In the genomic region with DNA sequence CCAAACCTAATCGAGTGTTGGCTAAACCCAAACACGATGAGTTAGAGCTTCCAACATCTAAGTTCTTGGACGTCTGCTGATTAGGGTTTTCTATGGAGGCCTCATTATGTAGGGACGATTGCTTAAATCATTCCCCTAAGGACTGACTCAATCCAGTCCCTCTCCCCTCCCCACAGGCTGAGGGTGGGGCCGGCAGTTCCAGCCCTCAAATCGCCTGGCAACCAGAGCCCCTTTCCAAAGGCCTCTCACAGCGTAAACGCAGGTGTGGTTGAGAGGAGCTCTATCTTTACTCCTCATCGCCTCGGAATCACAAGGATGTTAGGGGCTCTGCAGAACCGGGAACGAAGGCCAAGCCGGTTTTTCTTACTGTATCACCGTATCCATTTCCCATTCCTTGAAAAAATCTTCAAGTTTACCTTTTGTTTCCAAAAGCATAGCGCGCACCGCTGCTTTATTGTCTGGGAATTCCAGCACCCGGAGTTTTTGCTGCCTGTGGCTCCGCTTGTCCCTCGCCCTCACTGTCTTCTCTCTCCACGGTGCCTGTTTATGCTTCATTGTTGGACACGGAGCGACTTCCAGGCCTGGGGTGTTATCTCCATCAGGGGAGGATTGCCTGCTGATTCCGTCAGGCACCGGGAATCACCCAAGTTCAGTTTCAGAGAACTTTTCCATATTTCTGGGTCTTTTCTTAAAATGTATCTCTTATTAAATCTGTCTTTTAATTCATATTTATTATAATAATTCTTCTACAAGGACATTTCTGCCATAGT, we compare ENCODE assay signal across 15 cellular contexts. TPM values are rescaled to one million over a fixed set of nuclear protein-coding genes. Genes with fewer than 3 reads are reported as not detected.
DNase-seq lines count a peak whose midpoint lies in the region; ATAC-seq and TF ChIP-seq lines count a peak whose summit lies in the region.
"Had no signal": no experiment of that assay in that cellular context is flagged by ENCODE, and none has a peak within 500 bp of the region (broad histone marks: within the 10 kb centered on the region; RNA-seq: fewer than 3 reads in every experiment).

No MANE protein-coding gene starts in this region.

- H3K27me3 ChIP-seq in H7 (ENCODE audit: control insufficient read depth, insufficient read depth, low read length) (no peaks in the 10 kb centered on the region), right atrium auricular region (no peaks in the 10 kb centered on the region)
- H3K27me3 ChIP-seq: body of pancreas had no signal

- ATAC-seq in GM21619 (IDR thresholded peaks at IDR 0.05; ENCODE audit: unreplicated experiment), result no peak
- no peak for ATAC-seq in effector memory CD8-positive, alpha-beta T cell (replicated peaks)
- ATAC-seq: body of pancreas; stimulated activated naive B cell treated with anti-CD40 and anti-IgM and Interleukin-4, amounts not matched to agents 10 μg/mL and 1 μg/mL and 100 μg/mL, for 72 hours had no signal

- H3K27me3 Mint-ChIP-seq in progenitor cell of endocrine pancreas, result no peaks in the 10 kb centered on the region
- H3K27me3 Mint-ChIP-seq in effector memory CD8-positive, alpha-beta T cell, result no peaks in the 10 kb centered on the region
- H3K27me3 Mint-ChIP-seq: stimulated activated naive B cell treated with anti-CD40 and anti-IgM and Interleukin-4, amounts not matched to agents 10 μg/mL and 1 μg/mL and 100 μg/mL, for 72 hours had no signal

- no peaks in the 10 kb centered on the region for H3K36me3 Mint-ChIP-seq in progenitor cell of endocrine pancreas (ENCODE audit: insufficient read depth)
- peaks cover 6% of the 10 kb centered on the region for H3K36me3 Mint-ChIP-seq in effector memory CD8-positive, alpha-beta T cell (ENCODE audit: insufficient read depth)
- H3K36me3 Mint-ChIP-seq: stimulated activated naive B cell treated with anti-CD40 and anti-IgM and Interleukin-4, amounts not matched to agents 10 μg/mL and 1 μg/mL and 100 μg/mL, for 72 hours had no signal

- H3K9me3 Mint-ChIP-seq in progenitor cell of endocrine pancreas (ENCODE audit: low read depth), result no peaks in the 10 kb centered on the region
- H3K9me3 Mint-ChIP-seq in effector memory CD8-positive, alpha-beta T cell, result no peaks in the 10 kb centered on the region
- H3K9me3 Mint-ChIP-seq: stimulated activated naive B cell treated with anti-CD40 and anti-IgM and Interleukin-4, amounts not matched to agents 10 μg/mL and 1 μg/mL and 100 μg/mL, for 72 hours had no signal

- H3K36me3 ChIP-seq in H7 (replicated peaks; ENCODE audit: control insufficient read depth, insufficient read depth, low read length) (no peaks in the 10 kb centered on the region), OCI-LY7 (ENCODE audit: insufficient read depth, low read length) (peaks cover 9% of the 10 kb centered on the region), right atrium auricular region (no peaks in the 10 kb centered on the region)
- H3K36me3 ChIP-seq: esophagus squamous epithelium had no signal

- BruUV-seq in OCI-LY7 (replicated peaks; lab: Mats Ljungman, UMichigan), result no TSS peak

- H4K20me1 ChIP-seq in OCI-LY7 (ENCODE audit: insufficient read depth, low read length), result no peaks in the 10 kb centered on the region

- peak overlapping the region; percentile 12 for H3K27ac ChIP-seq in OCI-LY7 (ENCODE audit: low read depth, low read length, poor library complexity, severe bottlenecking)
- H3K27ac ChIP-seq in right atrium auricular region, result peak overlapping the region; percentile 71 to 80

- DNase-seq in H7, result peak; percentile 84
- no peak for DNase-seq in OCI-LY7 (ENCODE audit: low spot score)
- DNase-seq in right atrium auricular region (ENCODE audit: low spot score), result peak; percentile 80
- DNase-seq in progenitor cell of endocrine pancreas (ENCODE audit: low spot score, unreplicated experiment), result no peak
- DNase-seq in activated gamma-delta T cell (lab: John Stamatoyannopoulos, UW), result no peak
- DNase-seq in kidney glomerular epithelial cell (lab: John Stamatoyannopoulos, UW), result no peak
- no peak for DNase-seq in effector memory CD8-positive, alpha-beta T cell
- DNase-seq: body of pancreas; C1 segment of cervical spinal cord; esophagus squamous epithelium; mammary epithelial cell; stimulated activated naive B cell treated with anti-CD40 and anti-IgM and Interleukin-4, amounts not matched to agents 10 μg/mL and 1 μg/mL and 100 μg/mL, for 72 hours; T-helper 2 cell had no signal

- H3K4me1 ChIP-seq in OCI-LY7 (ENCODE audit: insufficient read depth, low read length, poor library complexity, severe bottlenecking) (peaks cover 73% of the 10 kb centered on the region), right atrium auricular region (peaks cover 0 to 27% of the 10 kb centered on the region in 2 donors)
- H3K4me1 ChIP-seq: body of pancreas had no signal

- peaks cover 28% of the 10 kb centered on the region for H3K4me1 Mint-ChIP-seq in progenitor cell of endocrine pancreas (ENCODE audit: low read depth)
- peaks cover 38 to 41% of the 10 kb centered on the region in 2 donors for H3K4me1 Mint-ChIP-seq in effector memory CD8-positive, alpha-beta T cell (ENCODE audit: low read depth in 2 of 2)

- H3K79me2 ChIP-seq in OCI-LY7 (ENCODE audit: insufficient read depth, low read depth, low read length), result no peaks in the 10 kb centered on the region

- intact Hi-C loops in OCI-LY7 (cut with micrococcal nuclease; ENCODE audit: unreplicated experiment), result no loop called here

- H3K9me2 ChIP-seq in OCI-LY7 (ENCODE audit: insufficient read depth, low read length), result no peaks in the 10 kb centered on the region

- TF ChIP-seq CTCF in OCI-LY7 (conservative IDR thresholded peaks at IDR 0.05; ENCODE audit: low read length), result no peak
- TF ChIP-seq CTCF in right atrium auricular region (IDR thresholded peaks at IDR 0.05), result no peak
- no peak for TF ChIP-seq CTCF in progenitor cell of endocrine pancreas (IDR thresholded peaks at IDR 0.05; ENCODE audit: unreplicated experiment)

- H3K9me3 ChIP-seq in OCI-LY7 (ENCODE audit: low read length) (peaks cover 14% of the 10 kb centered on the region), right atrium auricular region (no peaks in the 10 kb centered on the region)
- H3K9me3 ChIP-seq: body of pancreas, esophagus squamous epithelium had no signal

- peak overlapping the region; percentile 3 for H3K4me3 Mint-ChIP-seq in progenitor cell of endocrine pancreas (ENCODE audit: low read depth)
- no peak overlapping the region for H3K4me3 Mint-ChIP-seq in effector memory CD8-positive, alpha-beta T cell
- H3K4me3 Mint-ChIP-seq: stimulated activated naive B cell treated with anti-CD40 and anti-IgM and Interleukin-4, amounts not matched to agents 10 μg/mL and 1 μg/mL and 100 μg/mL, for 72 hours had no signal

- CTCF ChIA-PET in OCI-LY7 (lab: Charles Lee; ENCODE audit: unreplicated experiment), result no interaction called here

- no peak overlapping the region for H3K4me3 ChIP-seq in H7 (ENCODE audit: insufficient read depth, low read depth, low read length)
- H3K4me3 ChIP-seq in OCI-LY7 (ENCODE audit: low read depth, low read length, poor library complexity, severe bottlenecking), result no peak overlapping the region
- no peak overlapping the region for H3K4me3 ChIP-seq in right atrium auricular region
- H3K4me3 ChIP-seq: body of pancreas, esophagus squamous epithelium had no signal

- POLR2A ChIA-PET in OCI-LY7 (lab: Charles Lee), result no interaction called here

- peak overlapping the region; percentile 21 for H3K27ac Mint-ChIP-seq in progenitor cell of endocrine pancreas
- H3K27ac Mint-ChIP-seq in effector memory CD8-positive, alpha-beta T cell, result no peak overlapping the region

- H2AFZ ChIP-seq in OCI-LY7 (ENCODE audit: low read length), result no peak overlapping the region

- no peak overlapping the region for H3K4me2 ChIP-seq in OCI-LY7 (ENCODE audit: low read length)

RNA-seq across cellular contexts. Expression of gene IFITM3, which starts 13.8 kb away (rescaled TPM):
- total RNA-seq in H7 (2014; rRNA removed; shearing (Covaris generic)), result 278 and 328 TPM in 2 replicates
- 0.95 and 1.5 TPM in 2 replicates for total RNA-seq in OCI-LY7 (2014; rRNA removed; shearing (Covaris generic))
- 1.5 and 2.2 TPM in 2 replicates for total RNA-seq in OCI-LY7 (2022)
- 100 to 1,000 TPM; 156 to 372 TPM for total RNA-seq in right atrium auricular region
- 99.3 and 105 TPM in 2 replicates for total RNA-seq in progenitor cell of endocrine pancreas

RNA-seq across cellular contexts. Expression of gene IFITM1, which starts 20.6 kb away (rescaled TPM):
- total RNA-seq in H7 (2014; rRNA removed; shearing (Covaris generic)), result 1,398 and 1,404 TPM in 2 replicates
- total RNA-seq in OCI-LY7 (2014; rRNA removed; shearing (Covaris generic)), result 30.3 and 36.4 TPM in 2 replicates
- total RNA-seq in OCI-LY7 (2022) (72.4 TPM in 2 replicates), right atrium auricular region (100 to 1,000 TPM in 1 of 2 donors, 10 to 100 TPM in 1; 82.3 to 241 TPM), progenitor cell of endocrine pancreas (2.3 TPM in 2 replicates)

RNA-seq across cellular contexts. Expression of gene IFITM2, which starts 26.8 kb away (rescaled TPM):
- 374 and 379 TPM in 2 replicates for total RNA-seq in H7 (2014; rRNA removed; shearing (Covaris generic))
- 9.5 and 22.1 TPM in 2 replicates for total RNA-seq in OCI-LY7 (2014; rRNA removed; shearing (Covaris generic))
- 110 and 117 TPM in 2 replicates for total RNA-seq in OCI-LY7 (2022)
- 100 to 1,000 TPM; 120 to 296 TPM for total RNA-seq in right atrium auricular region
- total RNA-seq in progenitor cell of endocrine pancreas, result 33.2 and 33.5 TPM in 2 replicates

RNA-seq across cellular contexts. Expression of gene B4GALNT4, which starts 34.9 kb away (rescaled TPM):
- 56.0 and 62.6 TPM in 2 replicates for total RNA-seq in H7 (2014; rRNA removed; shearing (Covaris generic))
- total RNA-seq in OCI-LY7 (2014; rRNA removed; shearing (Covaris generic)), result not detected in 2 replicates
- total RNA-seq in OCI-LY7 (2022) (not detected in 2 replicates), right atrium auricular region (under 1 TPM in 1 of 2 donors, not detected in 1; 0.39 TPM), progenitor cell of endocrine pancreas (277 and 294 TPM in 2 replicates)

RNA-seq across cellular contexts. Expression of gene IFITM5, which starts 35.1 kb away (rescaled TPM):
- total RNA-seq in H7 (2014; rRNA removed; shearing (Covaris generic)), result not detected in 2 replicates
- total RNA-seq in OCI-LY7 (2014; rRNA removed; shearing (Covaris generic)), result not detected in 2 replicates
- not detected in 2 replicates for total RNA-seq in OCI-LY7 (2022)
- not detected for total RNA-seq in right atrium auricular region
- total RNA-seq in progenitor cell of endocrine pancreas, result not detected in 2 replicates
- total RNA-seq: body of pancreas, esophagus squamous epithelium, LHCN-M2, mammary epithelial cell had no signal

Comparison
In these comparisons a context has a peak if more than half of its experiments do, and no peak if none do; other contexts are left out.
1. DNase-seq: peak in H7 (single experiment) and right atrium auricular region (single experiment); none in OCI-LY7 (single experiment), progenitor cell of endocrine pancreas (single experiment), activated gamma-delta T cell (single experiment), kidney glomerular epithelial cell (single experiment) and effector memory CD8-positive, alpha-beta T cell (0 of 3).
2. RNA of gene IFITM3, which starts 13.8 kb away (total RNA-seq): 156 to 372 TPM in right atrium auricular region, 278 to 328 TPM in H7 and 99.3 to 105 TPM in progenitor cell of endocrine pancreas; 0.95 to 2.2 TPM in OCI-LY7; every median in the first group is over 10 times any median in the second.